In genomic region chr9:135960328-135961276, GRCh38 we compare ENCODE assay signal across 8 cellular contexts. TPM values are rescaled to one million over a fixed set of nuclear protein-coding genes. Genes with fewer than 3 reads are reported as not detected.
DNase-seq lines count a peak whose midpoint lies in the region; ATAC-seq and TF ChIP-seq lines count a peak whose summit lies in the region.

No MANE protein-coding gene starts in this region.

- H3K79me1 ChIP-seq in IMR-90 (ENCODE audit: low read depth in 1 of 2, low read length in 2 of 2) = peaks cover 24 to 48% of the 10 kb centered on the region in 2 experiments

- ATAC-seq in GM19324 (IDR thresholded peaks at IDR 0.05; ENCODE audit: low FRiP score, unreplicated experiment) (peak; percentile 24), IMR-90 (ENCODE audit: low read depth) (peak; percentile 47), gastrocnemius medialis (peak; percentile 2 to 8), GM21367 (IDR thresholded peaks at IDR 0.05; ENCODE audit: unreplicated experiment) (no peak)

- TF ChIP-seq POLR2A in IMR-90 (IDR thresholded peaks at IDR 0.05; ENCODE audit: low read depth, low read length) (no peak), gastrocnemius medialis (IDR thresholded peaks at IDR 0.05) (peak; percentile 97 to 98)

- CTCF ChIA-PET in IMR-90 (lab: Yijun Ruan, JAX) = interaction anchor here (0.6 to 1.0 kb wide), 2 partner anchors 129 to 548 kb away, joined by 3 read pairs; no protein-coding TSS in a partner anchor

- H3K9me1 ChIP-seq in IMR-90 (ENCODE audit: insufficient read depth, low read length) = peaks cover 7% of the 10 kb centered on the region; the same call in 1 of the 2 replicates

- WGBS in IMR-90 (ENCODE audit: extremely low coverage in 2 of 2, insufficient read length in 1 of 2), 2 experiments = 4% methylated on average over 46 of the region's 77 CpGs; no CpG with 5 or more reads in 1 of the 2 experiments
- WGBS in hepatocyte (ENCODE audit: low lambda C conversion rate, missing lambda C conversion rate) = 8% methylated on average over 35 of the region's 77 CpGs

- H4K20me1 ChIP-seq in IMR-90 (ENCODE audit: insufficient read depth, low read length) (peaks cover 23% of the 10 kb centered on the region), hepatocyte (ENCODE audit: insufficient read depth, poor library complexity, severe bottlenecking) (peaks cover 7% of the 10 kb centered on the region)

- H3K23ac ChIP-seq in IMR-90 (ENCODE audit: low read depth, low read length) = no peak overlapping the region

- no TSS peak for BruUV-seq in IMR-90 (replicated peaks; lab: Mats Ljungman, UMichigan)

- peak overlapping the region; percentile 35 for H2AK9ac ChIP-seq in IMR-90 (replicated peaks; ENCODE audit: low read depth, low read length, poor library complexity)

- intact Hi-C loops in IMR-90 (cut with micrococcal nuclease) = loop anchor here (2.0 to 5.0 kb wide), 3 partner anchors 96 to 258 kb away; partner anchors contain the start of gene KCNT1
- intact Hi-C loops in activated T-helper 2 cell treated with anti-CD3 and anti-CD28 coated beads, Interferon-gamma antibody, Interleukin-2, Interleukin-4, amounts not matched to agents 10 μg/mL and 5 μg/mL and 100 μg/mL, durations not matched to agents 14 hours and 24 hours and 36 hours (cut with micrococcal nuclease) = loop anchor here (1.0 to 2.0 kb wide), 3 partner anchors 34 to 159 kb away; partner anchors contain the start of gene CAMSAP1
- intact Hi-C loops in gastrocnemius medialis (cut with DNase I; ENCODE audit: low total_unique reads) = loop anchor here (1.0 to 10.0 kb wide), 7 partner anchors 53 to 1893 kb away; partner anchors contain the start of genes BRD3, CAMSAP1, NACC2 and QSOX2

- H3K27me3 ChIP-seq in IMR-90 (ENCODE audit: control insufficient read depth, insufficient read depth, low read length) (no peaks in the 10 kb centered on the region; the same call in 1 of the 2 replicates), hepatocyte (no peaks in the 10 kb centered on the region), gastrocnemius medialis (no peaks in the 10 kb centered on the region)

- no peak overlapping the region for H3K18ac ChIP-seq in IMR-90 (ENCODE audit: low read depth, low read length)

- in situ Hi-C loops in IMR-90 (cut with MboI; ENCODE audit: low sequenced_read_pairs) (loop anchor here (5.0 kb wide), 1 partner anchor 162 kb away; no protein-coding TSS in a partner anchor), gastrocnemius medialis (cut with MboI; ENCODE audit: low sequenced_read_pairs in 4 of 4) (loop anchor here in 2 of 4 donors (5.0 to 10.0 kb wide), 2 partner anchors 134 to 162 kb away; partner anchors contain the start of gene NACC2 (in 1 of the 2))

- peak overlapping the region; percentile 86 for H3K27ac ChIP-seq in C4-2B
- peak overlapping the region; percentile 47 for H3K27ac ChIP-seq in IMR-90 (ENCODE audit: insufficient read depth, low read length)
- peak overlapping the region; percentile 85 for H3K27ac ChIP-seq in hepatocyte
- peak overlapping the region; percentile 97 to 100 (median 100) for H3K27ac ChIP-seq in gastrocnemius medialis

- H3K79me2 ChIP-seq in hepatocyte = peaks cover 52% of the 10 kb centered on the region

- no peak for TF ChIP-seq RAD21 in IMR-90 (IDR thresholded peaks at IDR 0.05; ENCODE audit: low read length)

- no peak for TF ChIP-seq CTCF in C4-2B (conservative IDR thresholded peaks at IDR 0.05)
- TF ChIP-seq CTCF in IMR-90 (conservative IDR thresholded peaks at IDR 0.05; ENCODE audit: low read depth, low read length) = 0 out of 2 replicates have a peak, but pooled peaks have one; percentile 3
- no peak for TF ChIP-seq CTCF in hepatocyte (IDR thresholded peaks at IDR 0.05; ENCODE audit: poor library complexity)
- no peak for TF ChIP-seq CTCF in gastrocnemius medialis (IDR thresholded peaks at IDR 0.05 in 4 of 5, conservative IDR thresholded peaks at IDR 0.05 in 1 of 5)

- POLR2A ChIA-PET in IMR-90 (lab: Charles Lee; ENCODE audit: unreplicated experiment) = interaction anchor here (0.6 kb wide), 1 partner anchor 131 kb away, joined by 3 read pairs; no protein-coding TSS in a partner anchor

- H3K14ac ChIP-seq in IMR-90 (replicated peaks; ENCODE audit: low read depth, low read length) = peak overlapping the region; percentile 57; the same call in 1 of the 2 replicates

- H3K4me3 ChIP-seq in IMR-90 (ENCODE audit: insufficient read depth, low read depth, low read length) (peak overlapping the region; percentile 74), hepatocyte (peak overlapping the region; percentile 87), gastrocnemius medialis (peak overlapping the region; percentile 87 to 99 (median 95))

- H2AFZ ChIP-seq in IMR-90 (replicated peaks; ENCODE audit: low read length, poor library complexity) (peak overlapping the region; percentile 94), hepatocyte (peak overlapping the region; percentile 92)

- peak overlapping the region; percentile 58 for H3K9ac ChIP-seq in IMR-90 (ENCODE audit: low read depth, low read length)

- peak overlapping the region; percentile 53; the same call in 1 of the 2 replicates for H4K91ac ChIP-seq in IMR-90 (ENCODE audit: insufficient read depth, low read depth, low read length)

- no peaks in the 10 kb centered on the region for H3K27me3 Mint-ChIP-seq in activated T-helper 2 cell treated with anti-CD3 and anti-CD28 coated beads, Interferon-gamma antibody, Interleukin-2, Interleukin-4, amounts not matched to agents 10 μg/mL and 5 μg/mL and 100 μg/mL, durations not matched to agents 14 hours and 24 hours and 36 hours (ENCODE audit: low read depth)

- H2BK5ac ChIP-seq in IMR-90 (ENCODE audit: low read depth, low read length, poor library complexity, severe bottlenecking) = peak overlapping the region; percentile 18

- no peak overlapping the region for H2AK5ac ChIP-seq in IMR-90 (ENCODE audit: low read depth, low read length)

- H2BK15ac ChIP-seq in IMR-90 (ENCODE audit: low read depth, low read length) = no peak overlapping the region

- H2BK120ac ChIP-seq in IMR-90 (ENCODE audit: low read depth, low read length) = no peak overlapping the region

- H3K56ac ChIP-seq in IMR-90 (ENCODE audit: extremely low read depth, insufficient read depth, low read length) = peak overlapping the region; percentile 14; the same call in 1 of the 2 replicates

- H3K36me3 Mint-ChIP-seq in activated T-helper 2 cell treated with anti-CD3 and anti-CD28 coated beads, Interferon-gamma antibody, Interleukin-2, Interleukin-4, amounts not matched to agents 10 μg/mL and 5 μg/mL and 100 μg/mL, durations not matched to agents 14 hours and 24 hours and 36 hours (ENCODE audit: low read depth) = no peaks in the 10 kb centered on the region

- H4K5ac ChIP-seq in IMR-90 (ENCODE audit: low read depth, low read length) = no peak overlapping the region

- H2BK20ac ChIP-seq in IMR-90 (ENCODE audit: low read depth, low read length) = no peak overlapping the region

- H3K4me3 Mint-ChIP-seq in activated T-helper 2 cell treated with anti-CD3 and anti-CD28 coated beads, Interferon-gamma antibody, Interleukin-2, Interleukin-4, amounts not matched to agents 10 μg/mL and 5 μg/mL and 100 μg/mL, durations not matched to agents 14 hours and 24 hours and 36 hours (ENCODE audit: low read depth) = peak overlapping the region; percentile 89

- dilution Hi-C loops in IMR-90 (cut with HindIII; ENCODE audit: low sequenced_read_pairs, unreplicated experiment) = no loop called here

- H3K4me2 ChIP-seq in IMR-90 (ENCODE audit: low read depth, low read length) (peak overlapping the region; percentile 84), hepatocyte (peak overlapping the region; percentile 94)

- peak overlapping the region in 1 of 2 experiments; percentile 70; a peak in 1 of 4 replicates for H4K8ac ChIP-seq in IMR-90 (ENCODE audit: low read depth in 2 of 2, low read length in 2 of 2)

- H3K27ac Mint-ChIP-seq in activated T-helper 2 cell treated with anti-CD3 and anti-CD28 coated beads, Interferon-gamma antibody, Interleukin-2, Interleukin-4, amounts not matched to agents 10 μg/mL and 5 μg/mL and 100 μg/mL, durations not matched to agents 14 hours and 24 hours and 36 hours = peak overlapping the region; percentile 68

- H3K9me2 ChIP-seq in hepatocyte (replicated peaks; ENCODE audit: insufficient read depth) = no peaks in the 10 kb centered on the region

- H3K4me1 Mint-ChIP-seq in activated T-helper 2 cell treated with anti-CD3 and anti-CD28 coated beads, Interferon-gamma antibody, Interleukin-2, Interleukin-4, amounts not matched to agents 10 μg/mL and 5 μg/mL and 100 μg/mL, durations not matched to agents 14 hours and 24 hours and 36 hours (ENCODE audit: low read depth) = peaks cover 22% of the 10 kb centered on the region

- no peaks in the 10 kb centered on the region for H3K9me3 Mint-ChIP-seq in activated T-helper 2 cell treated with anti-CD3 and anti-CD28 coated beads, Interferon-gamma antibody, Interleukin-2, Interleukin-4, amounts not matched to agents 10 μg/mL and 5 μg/mL and 100 μg/mL, durations not matched to agents 14 hours and 24 hours and 36 hours

- H3K36me3 ChIP-seq in IMR-90 (ENCODE audit: control insufficient read depth, insufficient read depth, low read length) (no peaks in the 10 kb centered on the region), hepatocyte (replicated peaks; ENCODE audit: insufficient read depth, low read depth) (no peaks in the 10 kb centered on the region), gastrocnemius medialis (no peaks in the 10 kb centered on the region)

- H3K9me3 ChIP-seq in IMR-90 (ENCODE audit: control insufficient read depth, insufficient read depth, low read length) = no peaks in the 10 kb centered on the region
- H3K9me3 ChIP-seq in hepatocyte (ENCODE audit: low read depth) = no peaks in the 10 kb centered on the region
- no peaks in the 10 kb centered on the region for H3K9me3 ChIP-seq in gastrocnemius medialis

- H3K4me1 ChIP-seq in IMR-90 (ENCODE audit: control insufficient read depth, insufficient read depth, low read length) = no peaks in the 10 kb centered on the region; the same call in none of the 2 replicates
- peaks cover 13% of the 10 kb centered on the region for H3K4me1 ChIP-seq in hepatocyte (ENCODE audit: insufficient read depth)
- peaks cover 32 to 44% of the 10 kb centered on the region in 2 donors for H3K4me1 ChIP-seq in gastrocnemius medialis

- peak overlapping the region; percentile 72; the same call in 1 of the 2 replicates for H3K4ac ChIP-seq in IMR-90 (ENCODE audit: low read depth, low read length)

- DNase-seq in IMR-90 (no peak), hepatocyte (ENCODE audit: low spot score) (peak; percentile 62), gastrocnemius medialis (no peak), NCI-H526 (lab: John Stamatoyannopoulos, UW) (no peak)
- no peak for DNase-seq in activated T-helper 2 cell treated with anti-CD3 and anti-CD28 coated beads, Interferon-gamma antibody, Interleukin-2, Interleukin-4, amounts not matched to agents 10 μg/mL and 5 μg/mL and 100 μg/mL, durations not matched to agents 14 hours and 24 hours and 36 hours (ENCODE audit: low spot score)

RNA-seq across cellular contexts. Expression of gene UBAC1, which starts 0.6 kb away (rescaled TPM):
- total RNA-seq in IMR-90 (2012; rRNA removed) (25.3 and 33.6 TPM in 2 replicates), hepatocyte (33.6 and 36.4 TPM in 2 replicates), gastrocnemius medialis (100 to 1,000 TPM; 218 to 263 (median 248) TPM)
- polyA plus RNA-seq in IMR-90 (2012; rRNA removed) (33.9 and 36.4 TPM in 2 replicates), hepatocyte (35.2 and 42.5 TPM in 2 replicates)
- polyA plus RNA-seq in IMR-90 (2012; cell fraction: cytosol; rRNA removed) = 38.7 and 47.1 TPM in 2 replicates
- polyA plus RNA-seq in IMR-90 (2012; cell fraction: nucleus; rRNA removed; ENCODE audit: low replicate concordance) = 63.9 and 70.8 TPM in 2 replicates
- 42.3 and 47.2 TPM in 2 replicates for total RNA-seq in activated T-helper 2 cell treated with anti-CD3 and anti-CD28 coated beads, Interferon-gamma antibody, Interleukin-2, Interleukin-4, amounts not matched to agents 10 μg/mL and 5 μg/mL and 100 μg/mL, durations not matched to agents 14 hours and 24 hours and 36 hours

RNA-seq across cellular contexts. Expression of gene CAMSAP1, which starts 53.3 kb away (rescaled TPM):
- 19.5 and 21.1 TPM in 2 replicates for total RNA-seq in IMR-90 (2012; rRNA removed)
- polyA plus RNA-seq in IMR-90 (2012; rRNA removed) = 8.2 and 8.6 TPM in 2 replicates
- 5.5 and 9.6 TPM in 2 replicates for polyA plus RNA-seq in IMR-90 (2012; cell fraction: cytosol; rRNA removed)
- polyA plus RNA-seq in IMR-90 (2012; cell fraction: nucleus; rRNA removed; ENCODE audit: low replicate concordance) = 8.9 and 9.8 TPM in 2 replicates
- total RNA-seq in activated T-helper 2 cell treated with anti-CD3 and anti-CD28 coated beads, Interferon-gamma antibody, Interleukin-2, Interleukin-4, amounts not matched to agents 10 μg/mL and 5 μg/mL and 100 μg/mL, durations not matched to agents 14 hours and 24 hours and 36 hours = 44.2 and 44.4 TPM in 2 replicates
- 15.6 and 18.2 TPM in 2 replicates for total RNA-seq in hepatocyte
- 5.0 and 7.7 TPM in 2 replicates for polyA plus RNA-seq in hepatocyte
- total RNA-seq in gastrocnemius medialis = 10 to 100 TPM; 54.8 to 94.9 (median 82.9) TPM

Comparison
In these comparisons a context has a peak if more than half of its experiments do, and no peak if none do; other contexts are left out.
1. H3K27ac ChIP-seq: peak in every context shown above with its lines; median percentile 100 in gastrocnemius medialis; 86 in C4-2B; 85 in hepatocyte; 47 in IMR-90.